In the genomic region with DNA sequence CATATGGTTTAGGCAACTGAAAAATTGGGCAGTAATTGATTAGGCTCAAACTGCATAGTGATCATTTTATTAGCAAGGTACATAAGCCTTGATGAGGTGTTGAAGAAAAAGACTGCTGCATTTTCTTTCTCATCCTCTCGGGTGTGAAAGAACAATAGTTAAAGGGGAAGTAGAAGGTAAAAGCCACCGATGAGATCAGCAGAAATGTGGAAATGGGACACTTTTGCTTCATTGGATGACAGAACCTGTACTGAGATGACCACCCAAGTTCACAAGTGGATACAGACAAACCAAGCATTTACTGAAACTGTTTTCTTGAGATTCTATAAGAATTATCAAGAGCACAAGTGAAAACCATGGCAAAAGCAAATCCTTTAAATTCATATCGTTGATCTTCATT, we compare ENCODE assay signal across 17 cellular contexts.
DNase-seq lines count a peak whose midpoint lies in the region; ATAC-seq and TF ChIP-seq lines count a peak whose summit lies in the region.
"Had no signal": no experiment of that assay in that cellular context is flagged by ENCODE, and none has a peak within 500 bp of the region (broad histone marks: within the 10 kb centered on the region; RNA-seq: fewer than 3 reads in every experiment).

No MANE protein-coding gene starts in this region.

- H3K27me3 ChIP-seq in mesenchymal stem cell (ENCODE audit: control insufficient read depth in 1 of 2, insufficient read depth in 1 of 2, low read length in 2 of 2) = no peaks in the 10 kb centered on the region
- peaks cover 0 to 20% (median 0%) of the 10 kb centered on the region in 7 donors for H3K27me3 ChIP-seq in spleen (replicated peaks in 1 of 7)

- TF ChIP-seq POLR2A in spleen (IDR thresholded peaks at IDR 0.05) = no peak

- ATAC-seq in GM18867 (IDR thresholded peaks at IDR 0.05; ENCODE audit: unreplicated experiment) (peak; percentile 48), HG03159 (IDR thresholded peaks at IDR 0.05; ENCODE audit: unreplicated experiment) (no peak), GM18907 (IDR thresholded peaks at IDR 0.05; ENCODE audit: unreplicated experiment) (no peak), HG03108 (IDR thresholded peaks at IDR 0.05; ENCODE audit: unreplicated experiment) (no peak)

- H3K14ac ChIP-seq in mesenchymal stem cell (ENCODE audit: low read length in 2 of 2) = no peak overlapping the region

- H3K9me3 ChIP-seq in mesenchymal stem cell (ENCODE audit: control insufficient read depth, low read length) = peaks cover 6% of the 10 kb centered on the region
- H3K9me3 ChIP-seq in spleen = peaks cover 3 to 25% (median 14%) of the 10 kb centered on the region in 8 donors

- no peaks in the 10 kb centered on the region for H3K79me1 ChIP-seq in mesenchymal stem cell (replicated peaks; ENCODE audit: low read length, poor library complexity, severe bottlenecking)

- no peak overlapping the region for H3K18ac ChIP-seq in mesenchymal stem cell (ENCODE audit: low read depth in 1 of 2, low read length in 2 of 2)

- no peak overlapping the region for H2AFZ ChIP-seq in mesenchymal stem cell (ENCODE audit: low read depth, low read length)

- DNase-seq in LHCN-M2 (ENCODE audit: low read depth) (peak; percentile 38), mesenchymal stem cell (no peak), spleen (no peak)
- DNase-seq: activated CD4-positive, alpha-beta T cell treated with anti-CD3 and anti-CD28 coated beads, Interleukin-2, amount 50 U/mL, for 1 hour; activated CD8-positive, alpha-beta memory T cell treated with anti-CD3 and anti-CD28 coated beads, Interleukin-2, amount 50 U/mL, for 4 hours; activated naive CD8-positive, alpha-beta T cell treated with anti-CD3 and anti-CD28 coated beads, Interleukin-2, amount 10 ng/mL, durations not matched to agents 7 days and 5 days; CD4-positive, CD25-positive, alpha-beta regulatory T cell; DMS 273 treated with DMSO at 0.1 percent for 48 hours; MV-4-11; NCI-H187; NCI-H82; stimulated activated CD4-positive, alpha-beta T cell treated with anti-CD3 and anti-CD28 coated beads, Interleukin-12 subunit alpha, Interleukin-12 subunit beta, amount 100 ng/mL, for 4 hours had no signal

- no peak overlapping the region for H2BK15ac ChIP-seq in mesenchymal stem cell (ENCODE audit: low read depth, poor library complexity, severe bottlenecking)

- WGBS in mesenchymal stem cell = 83% methylated on average over 3 of the region's 3 CpGs
- 25 to 43% (median 31%) methylated on average over 3 of the region's 3 CpGs for WGBS in spleen, 5 donors

- no peaks in the 10 kb centered on the region for H3K36me3 ChIP-seq in mesenchymal stem cell (ENCODE audit: control insufficient read depth in 1 of 2, insufficient read depth in 2 of 2, low read depth in 1 of 2, low read length in 2 of 2)
- H3K36me3 ChIP-seq in spleen = no peaks in the 10 kb centered on the region

- H3K23ac ChIP-seq in mesenchymal stem cell (ENCODE audit: low read length in 2 of 2) = no peak overlapping the region

- intact Hi-C loops in spleen (cut with DNase I; ENCODE audit: low total_unique reads) = no loop called here

- no peak overlapping the region for H3K4me2 ChIP-seq in mesenchymal stem cell (ENCODE audit: low read length, poor library complexity, severe bottlenecking)

- peak overlapping the region; percentile 69 for H3K9ac ChIP-seq in mesenchymal stem cell (ENCODE audit: low read length)

- H2BK12ac ChIP-seq in mesenchymal stem cell (ENCODE audit: low read length in 2 of 2) = no peak overlapping the region

- H2BK5ac ChIP-seq in mesenchymal stem cell (ENCODE audit: low read depth, low read length, poor library complexity, severe bottlenecking) = no peak overlapping the region

- no peak for TF ChIP-seq CTCF in spleen (IDR thresholded peaks at IDR 0.05 in 8 of 11, conservative IDR thresholded peaks at IDR 0.05 in 3 of 11)

- H4K91ac ChIP-seq in mesenchymal stem cell (ENCODE audit: low read length) = no peak overlapping the region

- H3K4ac ChIP-seq in mesenchymal stem cell (ENCODE audit: low read depth in 1 of 2, low read length in 2 of 2) = peak overlapping the region in 1 of 2 experiments; percentile 24

- H3K4me1 ChIP-seq in mesenchymal stem cell (ENCODE audit: control insufficient read depth, insufficient read depth, low read depth, low read length) = peaks cover 4% of the 10 kb centered on the region
- peaks cover 0 to 9% (median 7%) of the 10 kb centered on the region in 6 donors for H3K4me1 ChIP-seq in spleen

- H3K4me3 ChIP-seq in mesenchymal stem cell (ENCODE audit: insufficient read depth in 1 of 2, low read depth in 1 of 2, low read length in 2 of 2) (no peak overlapping the region), spleen (no peak overlapping the region)

- no peak overlapping the region for H4K8ac ChIP-seq in mesenchymal stem cell (ENCODE audit: low read length)

- no peak overlapping the region for H2AK5ac ChIP-seq in mesenchymal stem cell (ENCODE audit: low read length, severe bottlenecking)

- no peak overlapping the region for H2BK120ac ChIP-seq in mesenchymal stem cell (ENCODE audit: low read depth, low read length)

- H3K27ac ChIP-seq in mesenchymal stem cell (ENCODE audit: low read length, poor library complexity, severe bottlenecking) (no peak overlapping the region), spleen (peak overlapping the region in 6 of 8 donors; percentile 15 to 51 (median 42))
- H3K27ac ChIP-seq: VCaP had no signal
